Comparison of ENCODE assay signal across 22 cellular contexts in genomic region chr7:28116034-28116433, GRCh38.
"Had no signal": no experiment of that assay in that cellular context is flagged by ENCODE, and none has a peak within 500 bp of the region (broad histone marks: within the 10 kb centered on the region; RNA-seq: fewer than 3 reads in every experiment).

No MANE protein-coding gene starts in this region.

- H3K27ac Mint-ChIP-seq: activated B cell treated with CpG ODN at 0.5 μM for 24 hours; activated CD4-positive, alpha-beta T cell treated with anti-CD3 and anti-CD28 coated beads for 36 hours; activated naive CD4-positive, alpha-beta T cell treated with anti-CD3 and anti-CD28 coated beads, Interleukin-2, amount 50 U/mL, for 72 hours; activated T-cell treated with anti-CD3 and anti-CD28 coated beads, Interleukin-2, amount 50 U/mL, for 24 hours; activated T-helper 17 cell treated with anti-CD3 and anti-CD28 coated beads, Interleukin-2, amount 50 U/mL, for 72 hours; brain; dendritic cell treated with granulocyte-macrophage colony-stimulating factor and Interleukin-4, amounts not matched to agents 40 ng/mL and 50 ng/mL, for 4 days; T-helper 17 cell had no signal

- H3K36me3 ChIP-seq: thyroid gland had no signal

- H3K9me3 Mint-ChIP-seq: activated B cell treated with CpG ODN at 0.5 μM for 24 hours; activated T-cell treated with anti-CD3 and anti-CD28 coated beads, Interleukin-2, amount 50 U/mL, for 24 hours; activated T-helper 17 cell treated with anti-CD3 and anti-CD28 coated beads, Interleukin-2, amount 50 U/mL, for 72 hours; brain; dendritic cell treated with granulocyte-macrophage colony-stimulating factor and Interleukin-4, amounts not matched to agents 40 ng/mL and 50 ng/mL, for 4 days; neural crest cell had no signal

- H3K27me3 Mint-ChIP-seq: activated B cell treated with CpG ODN at 0.5 μM for 24 hours; activated CD4-positive, alpha-beta T cell treated with anti-CD3 and anti-CD28 coated beads for 36 hours; activated T-cell treated with anti-CD3 and anti-CD28 coated beads, Interleukin-2, amount 50 U/mL, for 24 hours; activated T-helper 17 cell treated with anti-CD3 and anti-CD28 coated beads, Interleukin-2, amount 50 U/mL, for 72 hours; dendritic cell treated with granulocyte-macrophage colony-stimulating factor and Interleukin-4, amounts not matched to agents 40 ng/mL and 50 ng/mL, for 4 days; T-helper 17 cell had no signal

- H3K27me3 ChIP-seq: thyroid gland had no signal

- H3K4me3 ChIP-seq: mucosa of descending colon, thyroid gland had no signal

- H3K4me3 Mint-ChIP-seq: activated B cell treated with CpG ODN at 0.5 μM for 24 hours; activated CD4-positive, alpha-beta T cell treated with anti-CD3 and anti-CD28 coated beads for 36 hours; activated T-cell treated with anti-CD3 and anti-CD28 coated beads, Interleukin-2, amount 50 U/mL, for 24 hours; activated T-helper 17 cell treated with anti-CD3 and anti-CD28 coated beads, Interleukin-2, amount 50 U/mL, for 72 hours; brain; dendritic cell treated with granulocyte-macrophage colony-stimulating factor and Interleukin-4, amounts not matched to agents 40 ng/mL and 50 ng/mL, for 4 days; neural crest cell; T-helper 17 cell had no signal

- DNase-seq: activated B cell treated with CpG ODN at 0.5 μM for 24 hours; activated CD4-positive, alpha-beta T cell treated with anti-CD3 and anti-CD28 coated beads for 36 hours; activated CD4-positive, alpha-beta T cell treated with anti-CD3 and anti-CD28 coated beads, Interleukin-2, amount 50 U/mL, for 4 hours; activated CD8-positive, alpha-beta memory T cell treated with anti-CD3 and anti-CD28 coated beads for 24 hours; activated CD8-positive, alpha-beta memory T cell treated with anti-CD3 and anti-CD28 coated beads, Interleukin-2, amount 50 U/mL, for 4 hours; activated T-cell treated with anti-CD3 and anti-CD28 coated beads, Interleukin-2, amount 50 U/mL, for 24 hours; aorta; effector CD4-positive, alpha-beta T cell; foreskin fibroblast; mesenchymal stem cell; mucosa of descending colon; occipital lobe; retina; stimulated activated CD4-positive, alpha-beta T cell treated with anti-CD3 and anti-CD28 coated beads, Interleukin-2, amount 100 ng/mL, for 48 hours; stimulated activated naive CD4-positive, alpha-beta T cell; T-helper 17 cell; thyroid gland had no signal

- H3K4me1 Mint-ChIP-seq: neural crest cell had no signal

- ATAC-seq: activated CD4-positive, alpha-beta T cell treated with anti-CD3 and anti-CD28 coated beads for 36 hours; activated naive CD4-positive, alpha-beta T cell treated with anti-CD3 and anti-CD28 coated beads, Interleukin-2, amount 50 U/mL, for 72 hours; activated T-helper 17 cell treated with anti-CD3 and anti-CD28 coated beads, Interleukin-2, amount 50 U/mL, for 72 hours; mucosa of descending colon; T-helper 17 cell had no signal

- H3K27ac ChIP-seq: thyroid gland had no signal

- H3K9me3 ChIP-seq: mucosa of descending colon, thyroid gland had no signal
